In genomic region chr22:27867958-27868737, GRCh38 we compare ENCODE assay signal across 10 cellular contexts. TPM values are rescaled to one million over a fixed set of nuclear protein-coding genes. Genes with fewer than 3 reads are reported as not detected.
DNase-seq lines count a peak whose midpoint lies in the region; ATAC-seq and TF ChIP-seq lines count a peak whose summit lies in the region.
"Had no signal": no experiment of that assay in that cellular context is flagged by ENCODE, and none has a peak within 500 bp of the region (broad histone marks: within the 10 kb centered on the region; RNA-seq: fewer than 3 reads in every experiment).

No MANE protein-coding gene starts in this region.

- H3K79me1 ChIP-seq in neuronal stem cell (ENCODE audit: low read depth, low read length): no peaks in the 10 kb centered on the region

- H3K27me3 Mint-ChIP-seq in HFFc6 (ENCODE audit: insufficient read depth): no peaks in the 10 kb centered on the region; the same call in 1 of the 2 replicates
- no peaks in the 10 kb centered on the region for H3K27me3 Mint-ChIP-seq in activated T-helper 17 cell treated with anti-CD3 and anti-CD28 coated beads, Interleukin-2, amount 50 U/mL, for 72 hours

- H3K27me3 ChIP-seq in neuronal stem cell (ENCODE audit: control insufficient read depth in 3 of 3, insufficient read depth in 3 of 3, low read depth in 1 of 3, low read length in 3 of 3): no peaks in the 10 kb centered on the region

- peak overlapping the region; percentile 66 for H3K27ac Mint-ChIP-seq in HFFc6
- peak overlapping the region; percentile 71 for H3K27ac Mint-ChIP-seq in activated T-helper 17 cell treated with anti-CD3 and anti-CD28 coated beads, Interleukin-2, amount 50 U/mL, for 72 hours
- H3K27ac Mint-ChIP-seq in stimulated activated effector memory CD8-positive, alpha-beta T cell treated with anti-CD3 and anti-CD28 coated beads, Interleukin-12 subunit alpha, Interleukin-12 subunit beta, amount 100 ng/mL, for 72 hours: peak overlapping the region; percentile 51

- H3K23ac ChIP-seq in neuronal stem cell (ENCODE audit: low read depth, low read length, poor library complexity): no peak overlapping the region

- H2BK5ac ChIP-seq in neuronal stem cell (ENCODE audit: low read length): no peak overlapping the region

- H3K4me1 Mint-ChIP-seq in HFFc6 (ENCODE audit: low read depth): peaks cover 59% of the 10 kb centered on the region
- H3K4me1 Mint-ChIP-seq in activated T-helper 17 cell treated with anti-CD3 and anti-CD28 coated beads, Interleukin-2, amount 50 U/mL, for 72 hours: peaks cover 29% of the 10 kb centered on the region
- H3K4me1 Mint-ChIP-seq in stimulated activated effector memory CD8-positive, alpha-beta T cell treated with anti-CD3 and anti-CD28 coated beads, Interleukin-12 subunit alpha, Interleukin-12 subunit beta, amount 100 ng/mL, for 72 hours: peaks cover 35% of the 10 kb centered on the region

- no peak overlapping the region for H2BK15ac ChIP-seq in neuronal stem cell (ENCODE audit: low read length)

- H2BK12ac ChIP-seq in neuronal stem cell (ENCODE audit: low read length): no peak overlapping the region

- no peak overlapping the region for H4K91ac ChIP-seq in neuronal stem cell (ENCODE audit: low read depth, low read length, poor library complexity)

- intact Hi-C loops in left ventricle myocardium superior (cut with micrococcal nuclease) (no loop called here), posterior cingulate gyrus (cut with DNase I) (no loop called here)

- H3K36me3 Mint-ChIP-seq in HFFc6 (ENCODE audit: low read depth): peaks cover 20% of the 10 kb centered on the region
- H3K36me3 Mint-ChIP-seq in activated T-helper 17 cell treated with anti-CD3 and anti-CD28 coated beads, Interleukin-2, amount 50 U/mL, for 72 hours (ENCODE audit: low read depth): peaks cover 96% of the 10 kb centered on the region
- H3K36me3 Mint-ChIP-seq in stimulated activated effector memory CD8-positive, alpha-beta T cell treated with anti-CD3 and anti-CD28 coated beads, Interleukin-12 subunit alpha, Interleukin-12 subunit beta, amount 100 ng/mL, for 72 hours: peaks cover 88% of the 10 kb centered on the region

- no peak for TF ChIP-seq CTCF in HFFc6 (IDR thresholded peaks at IDR 0.05)
- TF ChIP-seq CTCF in foreskin fibroblast (IDR thresholded peaks at IDR 0.05; ENCODE audit: low read depth, low read length): no peak

- no peak overlapping the region for H3K18ac ChIP-seq in neuronal stem cell (ENCODE audit: low read length)

- no peak overlapping the region for H2BK120ac ChIP-seq in neuronal stem cell (ENCODE audit: low read depth, low read length)

- H2AFZ ChIP-seq in neuronal stem cell (ENCODE audit: low read length): no peak overlapping the region

- H3K9ac ChIP-seq in neuronal stem cell (ENCODE audit: low read depth, low read length, poor library complexity): no peak overlapping the region

- H3K4me1 ChIP-seq in neuronal stem cell (ENCODE audit: control insufficient read depth in 2 of 2, insufficient read depth in 1 of 2, low read depth in 1 of 2, low read length in 2 of 2): peaks cover 5 to 13% of the 10 kb centered on the region in 2 donors

- H3K14ac ChIP-seq in neuronal stem cell (ENCODE audit: low read length): no peak overlapping the region

- peak; percentile 76 for ATAC-seq in activated T-helper 17 cell treated with anti-CD3 and anti-CD28 coated beads, Interleukin-2, amount 50 U/mL, for 72 hours (replicated peaks)
- peak; percentile 4 for ATAC-seq in left ventricle myocardium superior
- peak; percentile 66 for ATAC-seq in stimulated activated effector memory CD8-positive, alpha-beta T cell treated with anti-CD3 and anti-CD28 coated beads, Interleukin-12 subunit alpha, Interleukin-12 subunit beta, amount 100 ng/mL, for 72 hours
- no peak for ATAC-seq in GM19328 (IDR thresholded peaks at IDR 0.05; ENCODE audit: unreplicated experiment)

- H2AK5ac ChIP-seq in neuronal stem cell (ENCODE audit: low read depth, low read length): no peak overlapping the region

- H3K4me3 ChIP-seq in neuronal stem cell (ENCODE audit: low read length in 2 of 2) (no peak overlapping the region), foreskin fibroblast (ENCODE audit: low read depth in 1 of 2, low read length in 2 of 2) (no peak overlapping the region)

- H3K9me3 Mint-ChIP-seq in HFFc6: no peaks in the 10 kb centered on the region
- no peaks in the 10 kb centered on the region for H3K9me3 Mint-ChIP-seq in activated T-helper 17 cell treated with anti-CD3 and anti-CD28 coated beads, Interleukin-2, amount 50 U/mL, for 72 hours
- no peaks in the 10 kb centered on the region for H3K9me3 Mint-ChIP-seq in stimulated activated effector memory CD8-positive, alpha-beta T cell treated with anti-CD3 and anti-CD28 coated beads, Interleukin-12 subunit alpha, Interleukin-12 subunit beta, amount 100 ng/mL, for 72 hours

- H3K4ac ChIP-seq in neuronal stem cell (ENCODE audit: low read length): no peak overlapping the region

- no peak overlapping the region for H4K8ac ChIP-seq in neuronal stem cell (ENCODE audit: low read depth, low read length)

- H3K4me3 Mint-ChIP-seq in HFFc6: peak overlapping the region; percentile 31
- H3K4me3 Mint-ChIP-seq in activated T-helper 17 cell treated with anti-CD3 and anti-CD28 coated beads, Interleukin-2, amount 50 U/mL, for 72 hours: peak overlapping the region; percentile 39
- no peak overlapping the region for H3K4me3 Mint-ChIP-seq in stimulated activated effector memory CD8-positive, alpha-beta T cell treated with anti-CD3 and anti-CD28 coated beads, Interleukin-12 subunit alpha, Interleukin-12 subunit beta, amount 100 ng/mL, for 72 hours

- DNase-seq in HFFc6 (no peak), left ventricle myocardium superior (no peak), neuronal stem cell (ENCODE audit: low spot score) (no peak), posterior cingulate gyrus (no peak), foreskin fibroblast (no peak)
- DNase-seq in stimulated activated effector memory CD8-positive, alpha-beta T cell treated with anti-CD3 and anti-CD28 coated beads, Interleukin-12 subunit alpha, Interleukin-12 subunit beta, amount 100 ng/mL, for 72 hours (ENCODE audit: low spot score in 2 of 2): no peak
- DNase-seq: activated CD4-positive, alpha-beta T cell treated with anti-CD3 and anti-CD28 coated beads for 48 hours; stimulated activated naive CD4-positive, alpha-beta T cell had no signal

- H3K9me3 ChIP-seq in neuronal stem cell (replicated peaks in 1 of 2; ENCODE audit: control insufficient read depth in 2 of 2, insufficient read depth in 1 of 2, low read depth in 1 of 2, low read length in 2 of 2): peaks cover 0 to 4% of the 10 kb centered on the region in 2 donors

- no peak overlapping the region for H3K4me2 ChIP-seq in neuronal stem cell (ENCODE audit: insufficient read depth, low read length, poor library complexity, severe bottlenecking)

- peaks cover 5 to 77% of the 10 kb centered on the region in 2 donors for H3K36me3 ChIP-seq in neuronal stem cell (replicated peaks in 1 of 2; ENCODE audit: control insufficient read depth in 2 of 2, insufficient read depth in 2 of 2, low read length in 2 of 2)

- WGBS in neuronal stem cell (ENCODE audit: extremely low coverage in 2 of 2, insufficient read length in 2 of 2, insufficient replicate concordance in 1 of 2), 2 donors: no CpG with 5 or more reads among the region's 5 CpGs

- H3K27ac ChIP-seq in neuronal stem cell (replicated peaks; ENCODE audit: low read length): no peak overlapping the region

RNA-seq across cellular contexts. Expression of gene PITPNB, which starts 50.9 kb away (rescaled TPM):
- total RNA-seq in HFFc6 (2021; fragmentation: NEBNext Ultra II Directional; extraction: Animal tissue kit (Norgen Biotek cat#: 25700)): 10 to 100 TPM; 54.3 to 80.5 (median 74.8) TPM
- total RNA-seq in activated T-helper 17 cell treated with anti-CD3 and anti-CD28 coated beads, Interleukin-2, amount 50 U/mL, for 72 hours: 100 to 1,000 TPM in 1 of 2 donors, 10 to 100 TPM in 1; 86.1 to 119 TPM
- total RNA-seq in left ventricle myocardium superior: 47.7 TPM
- 48.4 TPM for polyA plus RNA-seq in neuronal stem cell (2013, experiment 1 of 2)
- 48.6 TPM for polyA plus RNA-seq in neuronal stem cell (2013, experiment 2 of 2)
